ENCODE assay signal across 20 cellular contexts in genomic region chr1:210949489-210949888, GRCh38.
"Had no signal": no experiment of that assay in that cellular context is flagged by ENCODE, and none has a peak within 500 bp of the region (broad histone marks: within the 10 kb centered on the region; RNA-seq: fewer than 3 reads in every experiment).

No MANE protein-coding gene starts in this region.

- H3K4me3 ChIP-seq: esophagus squamous epithelium, gastroesophageal sphincter had no signal

- ATAC-seq: activated T-cell treated with anti-CD3 and anti-CD28 coated beads, Interleukin-2, amount 50 U/mL, for 4 hours; gastroesophageal sphincter; T-helper 17 cell had no signal

- H3K9me3 ChIP-seq: esophagus squamous epithelium, gastroesophageal sphincter had no signal

- DNase-seq: amniotic stem cell, brain microvascular endothelial cell, cortex of kidney, esophagus squamous epithelium, foreskin melanocyte, T1000 had no signal

- FAIRE-seq: astrocyte, colon, endometrium, endothelial cell of umbilical vein had no signal

- H3K4me1 Mint-ChIP-seq: activated CD4-positive, alpha-beta T cell treated with anti-CD3 and anti-CD28 coated beads for 36 hours; activated CD4-positive, alpha-beta T cell treated with anti-CD3 and anti-CD28 coated beads, Interleukin-2, amount 10 ng/mL, durations not matched to agents 7 days and 5 days; activated T-helper 17 cell treated with anti-CD3 and anti-CD28 coated beads, Interleukin-2, amount 50 U/mL, for 72 hours had no signal

- H3K27ac Mint-ChIP-seq: activated CD4-positive, alpha-beta T cell treated with anti-CD3 and anti-CD28 coated beads for 36 hours; activated CD4-positive, alpha-beta T cell treated with anti-CD3 and anti-CD28 coated beads, Interleukin-2, amount 10 ng/mL, durations not matched to agents 7 days and 5 days; activated CD8-positive, alpha-beta T cell treated with anti-CD3 and anti-CD28 coated beads for 36 hours; activated naive CD8-positive, alpha-beta T cell; activated T-helper 17 cell treated with anti-CD3 and anti-CD28 coated beads, Interleukin-2, amount 50 U/mL, for 72 hours; T-helper 17 cell; T-helper 2 cell treated with Interferon-gamma antibody and Interleukin-4, amounts not matched to agents 5 μg/mL and 100 μg/mL, for 36 hours had no signal

- H3K4me3 Mint-ChIP-seq: activated CD4-positive, alpha-beta T cell treated with anti-CD3 and anti-CD28 coated beads for 36 hours; activated CD4-positive, alpha-beta T cell treated with anti-CD3 and anti-CD28 coated beads, Interleukin-2, amount 10 ng/mL, durations not matched to agents 7 days and 5 days; activated CD8-positive, alpha-beta T cell treated with anti-CD3 and anti-CD28 coated beads for 36 hours; activated naive CD8-positive, alpha-beta T cell; activated T-cell treated with anti-CD3 and anti-CD28 coated beads, Interleukin-2, amount 50 U/mL, for 4 hours; activated T-helper 17 cell treated with anti-CD3 and anti-CD28 coated beads, Interleukin-2, amount 50 U/mL, for 72 hours; T-helper 17 cell; T-helper 2 cell treated with Interferon-gamma antibody and Interleukin-4, amounts not matched to agents 5 μg/mL and 100 μg/mL, for 36 hours had no signal

- H3K9me3 Mint-ChIP-seq: activated CD4-positive, alpha-beta T cell treated with anti-CD3 and anti-CD28 coated beads, Interleukin-2, amount 10 ng/mL, durations not matched to agents 7 days and 5 days; activated CD8-positive, alpha-beta T cell treated with anti-CD3 and anti-CD28 coated beads for 36 hours; activated T-cell treated with anti-CD3 and anti-CD28 coated beads, Interleukin-2, amount 50 U/mL, for 4 hours; activated T-helper 17 cell treated with anti-CD3 and anti-CD28 coated beads, Interleukin-2, amount 50 U/mL, for 72 hours; T-helper 2 cell treated with Interferon-gamma antibody and Interleukin-4, amounts not matched to agents 5 μg/mL and 100 μg/mL, for 36 hours had no signal

- H3K4me1 ChIP-seq: esophagus squamous epithelium, gastroesophageal sphincter had no signal

- H3K27ac ChIP-seq: brain microvascular endothelial cell, epithelial cell of prostate, esophagus squamous epithelium, gastroesophageal sphincter had no signal

- H3K27me3 Mint-ChIP-seq: activated CD4-positive, alpha-beta T cell treated with anti-CD3 and anti-CD28 coated beads, Interleukin-2, amount 10 ng/mL, durations not matched to agents 7 days and 5 days; activated naive CD8-positive, alpha-beta T cell had no signal

- H3K36me3 Mint-ChIP-seq: activated naive CD8-positive, alpha-beta T cell had no signal
